In genomic region chr3:64484289-64484992, GRCh38 we compare ENCODE assay signal across 8 cellular contexts.
DNase-seq lines count a peak whose midpoint lies in the region; ATAC-seq and TF ChIP-seq lines count a peak whose summit lies in the region.

No MANE protein-coding gene starts in this region.

- no peak overlapping the region for H3K4me3 Mint-ChIP-seq in activated T-helper 1 cell treated with anti-CD3 and anti-CD28 coated beads, Interleukin-12 subunit alpha, Interleukin-12 subunit beta, Interleukin-2, Interleukin-4 antibody, amounts not matched to agents 30 ng/mL and 10 ng/mL and 1 ng/mL, durations not matched to agents 14 hours and 24 hours and 36 hours
- no peak overlapping the region for H3K4me3 Mint-ChIP-seq in type B pancreatic cell

- H3K27ac ChIP-seq in Panc1 (ENCODE audit: low read length), result no peak overlapping the region

- peaks cover 1% of the 10 kb centered on the region for H3K36me3 Mint-ChIP-seq in activated T-helper 1 cell treated with anti-CD3 and anti-CD28 coated beads, Interleukin-12 subunit alpha, Interleukin-12 subunit beta, Interleukin-2, Interleukin-4 antibody, amounts not matched to agents 30 ng/mL and 10 ng/mL and 1 ng/mL, durations not matched to agents 14 hours and 24 hours and 36 hours (ENCODE audit: low read depth)
- no peaks in the 10 kb centered on the region for H3K36me3 Mint-ChIP-seq in type B pancreatic cell

- POLR2A ChIA-PET in Panc1 (lab: Charles Lee), result no interaction called here

- H3K4me3 ChIP-seq in Panc1 (ENCODE audit: low read depth in 2 of 2, low read length in 2 of 2), result no peak overlapping the region
- H3K4me3 ChIP-seq in fibroblast of villous mesenchyme (ENCODE audit: low read depth, low read length), result no peak overlapping the region

- no peaks in the 10 kb centered on the region for H3K9me3 ChIP-seq in Panc1 (ENCODE audit: control insufficient read depth, insufficient read depth, low read depth, low read length)

- CTCF ChIA-PET in Panc1 (lab: Charles Lee), result interaction anchor here (0.6 kb wide), 1 partner anchor 108 kb away, joined by 3 read pairs; no protein-coding TSS in a partner anchor

- no peaks in the 10 kb centered on the region for H3K9me3 Mint-ChIP-seq in activated T-helper 1 cell treated with anti-CD3 and anti-CD28 coated beads, Interleukin-12 subunit alpha, Interleukin-12 subunit beta, Interleukin-2, Interleukin-4 antibody, amounts not matched to agents 30 ng/mL and 10 ng/mL and 1 ng/mL, durations not matched to agents 14 hours and 24 hours and 36 hours
- H3K9me3 Mint-ChIP-seq in type B pancreatic cell, result no peaks in the 10 kb centered on the region

- TF ChIP-seq CTCF in Panc1 (IDR thresholded peaks at IDR 0.05) (peak; percentile 78), fibroblast of villous mesenchyme (IDR thresholded peaks at IDR 0.05; ENCODE audit: insufficient read depth, low read depth, low read length) (peak; percentile 92), type B pancreatic cell (conservative IDR thresholded peaks at IDR 0.05) (peak; percentile 96)

- peaks cover 13% of the 10 kb centered on the region for H3K27me3 Mint-ChIP-seq in activated T-helper 1 cell treated with anti-CD3 and anti-CD28 coated beads, Interleukin-12 subunit alpha, Interleukin-12 subunit beta, Interleukin-2, Interleukin-4 antibody, amounts not matched to agents 30 ng/mL and 10 ng/mL and 1 ng/mL, durations not matched to agents 14 hours and 24 hours and 36 hours (ENCODE audit: insufficient read depth)
- no peaks in the 10 kb centered on the region for H3K27me3 Mint-ChIP-seq in type B pancreatic cell

- H3K36me3 ChIP-seq in Panc1 (ENCODE audit: control insufficient read depth, insufficient read depth, low read length), result no peaks in the 10 kb centered on the region

- H3K27ac Mint-ChIP-seq in activated T-helper 1 cell treated with anti-CD3 and anti-CD28 coated beads, Interleukin-12 subunit alpha, Interleukin-12 subunit beta, Interleukin-2, Interleukin-4 antibody, amounts not matched to agents 30 ng/mL and 10 ng/mL and 1 ng/mL, durations not matched to agents 14 hours and 24 hours and 36 hours, result no peak overlapping the region
- H3K27ac Mint-ChIP-seq in type B pancreatic cell, result no peak overlapping the region

- no peaks in the 10 kb centered on the region for H3K4me1 Mint-ChIP-seq in activated T-helper 1 cell treated with anti-CD3 and anti-CD28 coated beads, Interleukin-12 subunit alpha, Interleukin-12 subunit beta, Interleukin-2, Interleukin-4 antibody, amounts not matched to agents 30 ng/mL and 10 ng/mL and 1 ng/mL, durations not matched to agents 14 hours and 24 hours and 36 hours (ENCODE audit: low read depth)
- H3K4me1 Mint-ChIP-seq in type B pancreatic cell (ENCODE audit: unreplicated experiment), result peaks cover 22% of the 10 kb centered on the region

- no peaks in the 10 kb centered on the region for H3K27me3 ChIP-seq in Panc1 (ENCODE audit: control insufficient read depth, insufficient read depth, low read length)

- H3K4me1 ChIP-seq in Panc1 (ENCODE audit: control insufficient read depth, insufficient read depth, low read length), result no peaks in the 10 kb centered on the region

- in situ Hi-C loops in G401 (cut with HindIII; ENCODE audit: low sequenced_read_pairs) (no loop called here), KBM-7 (cut with MboI; ENCODE audit: low pct_unique_long_range_greater_than_20kb, low sequenced_read_pairs) (loop anchor here (25.0 kb wide), 1 partner anchor 447 kb away; no protein-coding TSS in a partner anchor), Panc1 (cut with HindIII; ENCODE audit: low pct_unique_long_range_greater_than_20kb, low sequenced_read_pairs) (no loop called here)

- DNase-seq in G401 (ENCODE audit: low spot score), result peak; percentile 77
- peak; percentile 74 for DNase-seq in KBM-7
- DNase-seq in Panc1 (ENCODE audit: low read depth, low spot score), result peak; percentile 47
- peak; percentile 52 for DNase-seq in activated T-helper 1 cell treated with anti-CD3 and anti-CD28 coated beads, Interleukin-12 subunit alpha, Interleukin-12 subunit beta, Interleukin-2, Interleukin-4 antibody, amounts not matched to agents 30 ng/mL and 10 ng/mL and 1 ng/mL, durations not matched to agents 14 hours and 24 hours and 36 hours (ENCODE audit: low spot score)
- DNase-seq in fibroblast of villous mesenchyme (ENCODE audit: low read depth), result peak; percentile 86
- DNase-seq in occipital lobe (lab: John Stamatoyannopoulos, UW), result peak; percentile 46
- DNase-seq in type B pancreatic cell (ENCODE audit: extremely low spot score, unreplicated experiment), result peak; percentile 85

- ATAC-seq in GM21786 (IDR thresholded peaks at IDR 0.05; ENCODE audit: unreplicated experiment), result peak; percentile 97
- ATAC-seq in Panc1, result peak; percentile 93

- no TSS peak for BruUV-seq in Panc1 (replicated peaks; lab: Mats Ljungman, UMichigan)

- intact Hi-C loops in Panc1 (cut with micrococcal nuclease; ENCODE audit: unreplicated experiment), result loop anchor here (1.0 kb wide), 1 partner anchor 454 kb away; no protein-coding TSS in a partner anchor
- intact Hi-C loops in activated T-helper 1 cell treated with anti-CD3 and anti-CD28 coated beads, Interleukin-12 subunit alpha, Interleukin-12 subunit beta, Interleukin-2, Interleukin-4 antibody, amounts not matched to agents 30 ng/mL and 10 ng/mL and 1 ng/mL, durations not matched to agents 14 hours and 24 hours and 36 hours (cut with micrococcal nuclease), result loop anchor here (1.0 to 5.0 kb wide), 5 partner anchors 85 to 622 kb away; partner anchors contain the start of genes ATXN7 and THOC7
